In genomic region chr4:94451051-94451404, GRCh38 we compare ENCODE assay signal across 8 cellular contexts.
DNase-seq lines count a peak whose midpoint lies in the region; ATAC-seq and TF ChIP-seq lines count a peak whose summit lies in the region.

No MANE protein-coding gene starts in this region.

- no peaks in the 10 kb centered on the region for H3K4me1 ChIP-seq in iPS DF 6.9 (ENCODE audit: control insufficient read depth, insufficient read depth, low read length)

- DNase-seq in DMS53 (lab: John Stamatoyannopoulos, UW) (peak; percentile 38), DMS53 treated with DMSO at 0.1 percent for 48 hours (lab: John Stamatoyannopoulos, UW; ENCODE audit: unreplicated experiment) (no peak), iPS DF 6.9 (ENCODE audit: low read depth, low spot score) (no peak), DMS79 (lab: John Stamatoyannopoulos, UW) (no peak), UCSD-AML1 (lab: John Stamatoyannopoulos, UW; ENCODE audit: unreplicated experiment) (no peak), DMS153 (lab: John Stamatoyannopoulos, UW) (no peak)
- no peak for DNase-seq in stimulated activated naive B cell treated with anti-CD40 and anti-IgM and Interleukin-4, amounts not matched to agents 10 μg/mL and 1 μg/mL and 100 μg/mL, for 72 hours

- peak overlapping the region; percentile 90 for H3K4me3 ChIP-seq in WI38 (ENCODE audit: low read depth, low read length)
- peak overlapping the region; percentile 18; the same call in 1 of the 2 replicates for H3K4me3 ChIP-seq in iPS DF 6.9 (ENCODE audit: low read length)

- H3K36me3 ChIP-seq in iPS DF 6.9 (ENCODE audit: control insufficient read depth, insufficient read depth, low read length) = no peaks in the 10 kb centered on the region

- H3K4me3 Mint-ChIP-seq in stimulated activated naive B cell treated with anti-CD40 and anti-IgM and Interleukin-4, amounts not matched to agents 10 μg/mL and 1 μg/mL and 100 μg/mL, for 72 hours = peak overlapping the region; percentile 92 to 94

- H3K9me3 Mint-ChIP-seq in stimulated activated naive B cell treated with anti-CD40 and anti-IgM and Interleukin-4, amounts not matched to agents 10 μg/mL and 1 μg/mL and 100 μg/mL, for 72 hours = no peaks in the 10 kb centered on the region

- WGBS in iPS DF 6.9 (ENCODE audit: insufficient coverage, insufficient read length) = no CpG with 5 or more reads among the region's 10 CpGs

- H3K27me3 ChIP-seq in iPS DF 6.9 (ENCODE audit: control insufficient read depth, insufficient read depth, low read length) = no peaks in the 10 kb centered on the region

- no peak overlapping the region for H3K27ac ChIP-seq in iPS DF 6.9 (ENCODE audit: low read length)

- peaks cover 20 to 23% of the 10 kb centered on the region in 2 donors for H3K27me3 Mint-ChIP-seq in stimulated activated naive B cell treated with anti-CD40 and anti-IgM and Interleukin-4, amounts not matched to agents 10 μg/mL and 1 μg/mL and 100 μg/mL, for 72 hours

- peak in 1 of 2 donors; percentile 0 for ATAC-seq in stimulated activated naive B cell treated with anti-CD40 and anti-IgM and Interleukin-4, amounts not matched to agents 10 μg/mL and 1 μg/mL and 100 μg/mL, for 72 hours (replicated peaks)

- no peak overlapping the region for H3K27ac Mint-ChIP-seq in stimulated activated naive B cell treated with anti-CD40 and anti-IgM and Interleukin-4, amounts not matched to agents 10 μg/mL and 1 μg/mL and 100 μg/mL, for 72 hours

- TF ChIP-seq CTCF in WI38 (IDR thresholded peaks at IDR 0.05; ENCODE audit: low read depth, low read length) = no peak

- no peaks in the 10 kb centered on the region for H3K36me3 Mint-ChIP-seq in stimulated activated naive B cell treated with anti-CD40 and anti-IgM and Interleukin-4, amounts not matched to agents 10 μg/mL and 1 μg/mL and 100 μg/mL, for 72 hours

- H3K9me3 ChIP-seq in iPS DF 6.9 (ENCODE audit: control insufficient read depth, insufficient read depth, low read length) = no peaks in the 10 kb centered on the region

- H3K4me1 Mint-ChIP-seq in stimulated activated naive B cell treated with anti-CD40 and anti-IgM and Interleukin-4, amounts not matched to agents 10 μg/mL and 1 μg/mL and 100 μg/mL, for 72 hours = peaks cover 7 to 14% of the 10 kb centered on the region in 2 donors
